8 cellular contexts compared by ENCODE assay signal in the genomic region with DNA sequence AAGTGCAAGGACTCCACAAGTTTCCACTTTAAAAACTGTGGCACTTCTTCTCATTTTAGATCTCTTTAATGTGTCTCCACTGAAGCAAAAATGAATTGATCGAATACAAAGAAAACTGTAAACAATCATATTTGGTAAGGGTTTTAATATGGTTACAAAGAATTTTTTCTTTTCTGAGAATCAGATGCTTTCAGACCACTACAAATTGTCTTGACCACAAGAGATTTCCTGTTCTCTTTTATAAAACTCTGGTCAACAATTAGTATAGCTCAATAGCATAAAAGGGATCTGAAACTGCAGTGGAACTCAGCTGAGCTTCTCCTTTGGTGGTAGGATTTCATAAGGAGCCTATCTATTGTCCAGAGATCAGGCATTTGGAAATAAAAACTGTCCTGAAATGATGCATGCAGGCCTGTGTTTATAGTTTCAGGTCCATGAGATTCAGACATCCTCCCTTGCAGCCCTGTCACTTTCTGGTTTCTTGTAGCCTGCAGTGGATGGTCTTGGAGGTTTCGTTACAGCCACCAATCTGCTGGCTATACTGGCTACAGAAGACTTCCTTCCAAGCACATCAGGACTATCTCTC.
DNase-seq lines count a peak whose midpoint lies in the region; ATAC-seq and TF ChIP-seq lines count a peak whose summit lies in the region.

No MANE protein-coding gene starts in this region.

- H3F3A ChIP-seq in OCI-LY1 (ENCODE audit: insufficient read depth, low read length) = no peaks in the 10 kb centered on the region

- H3K4me3 Mint-ChIP-seq in chondrocyte (ENCODE audit: unreplicated experiment) = no peak overlapping the region

- H4K20me1 ChIP-seq in OCI-LY1 (ENCODE audit: insufficient read depth, low read length) = no peaks in the 10 kb centered on the region

- H3K27me3 ChIP-seq in OCI-LY1 (ENCODE audit: insufficient read depth, low read length) = no peaks in the 10 kb centered on the region

- no peaks in the 10 kb centered on the region for H3K27me3 Mint-ChIP-seq in chondrocyte (ENCODE audit: low read depth)

- H3K4me1 Mint-ChIP-seq in chondrocyte (ENCODE audit: low read depth) = peaks cover 30% of the 10 kb centered on the region

- no peak overlapping the region for H3K27ac Mint-ChIP-seq in chondrocyte (ENCODE audit: unreplicated experiment)

- DNase-seq in medulla oblongata (ENCODE audit: extremely low spot score) (peak; percentile 83), chondrocyte (ENCODE audit: low spot score) (no peak), NCI-H1694 (lab: John Stamatoyannopoulos, UW) (no peak), NCI-H446 treated with DMSO at 0.1 percent for 48 hours (lab: John Stamatoyannopoulos, UW) (no peak)
- no peak for DNase-seq in activated CD4-positive, alpha-beta T cell treated with anti-CD3 and anti-CD28 coated beads, Interleukin-2, amount 50 U/mL, for 48 hours

- no peaks in the 10 kb centered on the region for H3K36me3 ChIP-seq in OCI-LY1 (ENCODE audit: insufficient read depth, low read length)

- H3K36me3 Mint-ChIP-seq in chondrocyte (ENCODE audit: low read depth) = no peaks in the 10 kb centered on the region

- no peaks in the 10 kb centered on the region for H3K79me2 ChIP-seq in OCI-LY1 (ENCODE audit: insufficient read depth, low read length)

- peaks cover 17% of the 10 kb centered on the region for H3K4me1 ChIP-seq in OCI-LY1 (ENCODE audit: insufficient read depth, low read length, severe bottlenecking)

- H3K9me2 ChIP-seq in OCI-LY1 (ENCODE audit: low read depth, low read length) = no peaks in the 10 kb centered on the region

- no peak overlapping the region for H3K4me2 ChIP-seq in OCI-LY1 (ENCODE audit: low read length)

- peak; percentile 61 for ATAC-seq in GM18870 (IDR thresholded peaks at IDR 0.05; ENCODE audit: unreplicated experiment)
- ATAC-seq in HG02840 (IDR thresholded peaks at IDR 0.05; ENCODE audit: low FRiP score, unreplicated experiment) = peak; percentile 54

- H2AFZ ChIP-seq in OCI-LY1 (ENCODE audit: low read length) = no peak overlapping the region

- H3K9me3 ChIP-seq in OCI-LY1 (ENCODE audit: low read length) = no peaks in the 10 kb centered on the region

- H3K9me3 Mint-ChIP-seq in chondrocyte (ENCODE audit: low read depth) = no peaks in the 10 kb centered on the region

- TF ChIP-seq CTCF in OCI-LY1 (IDR thresholded peaks at IDR 0.05; ENCODE audit: low read length) (no peak), chondrocyte (IDR thresholded peaks at IDR 0.05) (no peak)

- peak overlapping the region; percentile 3 for H3K27ac ChIP-seq in OCI-LY1 (ENCODE audit: low read depth, low read length, poor library complexity, severe bottlenecking)

- H3K9ac ChIP-seq in OCI-LY1 (ENCODE audit: low read length) = no peak overlapping the region

- no peak overlapping the region for H3K4me3 ChIP-seq in OCI-LY1 (ENCODE audit: low read depth, low read length, poor library complexity, severe bottlenecking)
